In genomic region chr2:43132523-43133301, GRCh38 we compare ENCODE assay signal across 9 cellular contexts.
DNase-seq lines count a peak whose midpoint lies in the region; ATAC-seq and TF ChIP-seq lines count a peak whose summit lies in the region.
"Had no signal": no experiment of that assay in that cellular context is flagged by ENCODE, and none has a peak within 500 bp of the region (broad histone marks: within the 10 kb centered on the region; RNA-seq: fewer than 3 reads in every experiment).

No MANE protein-coding gene starts in this region.

- H3K27ac Mint-ChIP-seq in activated CD8-positive, alpha-beta T cell treated with anti-CD3 and anti-CD28 coated beads for 36 hours = peak overlapping the region; percentile 95

- peaks cover 5% of the 10 kb centered on the region for H3K36me3 Mint-ChIP-seq in activated CD8-positive, alpha-beta T cell treated with anti-CD3 and anti-CD28 coated beads for 36 hours (ENCODE audit: low read depth)

- peaks cover 94% of the 10 kb centered on the region for H3K4me1 Mint-ChIP-seq in activated CD8-positive, alpha-beta T cell treated with anti-CD3 and anti-CD28 coated beads for 36 hours (ENCODE audit: low read depth)

- TF ChIP-seq POLR2A in upper lobe of left lung (IDR thresholded peaks at IDR 0.05) = no peak

- TF ChIP-seq CTCF in activated CD8-positive, alpha-beta T cell treated with anti-CD3 and anti-CD28 coated beads for 36 hours (IDR thresholded peaks at IDR 0.05) = no peak
- no peak for TF ChIP-seq CTCF in upper lobe of left lung (IDR thresholded peaks at IDR 0.05)

- TF ChIP-seq EP300 in upper lobe of left lung (IDR thresholded peaks at IDR 0.05) = no peak

- no peak overlapping the region for H3K4me3 ChIP-seq in upper lobe of left lung

- DNase-seq in Right ventricle myocardium superior = peak; percentile 53
- no peak for DNase-seq in left cardiac atrium
- peak; percentile 65 for DNase-seq in activated CD8-positive, alpha-beta T cell treated with anti-CD3 and anti-CD28 coated beads for 36 hours
- peak in 1 of 2 donors; percentile 48 for DNase-seq in left colon
- DNase-seq in upper lobe of left lung = peak; percentile 54 to 78
- DNase-seq in NCI-H345 (lab: John Stamatoyannopoulos, UW) = no peak
- DNase-seq in HuH-7 (ENCODE audit: low spot score) = no peak
- DNase-seq in NCI-H2171 treated with DMSO at 0.1 percent for 48 hours (lab: John Stamatoyannopoulos, UW) = no peak

- H3K27me3 Mint-ChIP-seq in activated CD8-positive, alpha-beta T cell treated with anti-CD3 and anti-CD28 coated beads for 36 hours = no peaks in the 10 kb centered on the region

- peak overlapping the region; percentile 41 for H3K4me3 Mint-ChIP-seq in activated CD8-positive, alpha-beta T cell treated with anti-CD3 and anti-CD28 coated beads for 36 hours

- peaks cover 83 to 97% (median 84%) of the 10 kb centered on the region in 4 donors for H3K4me1 ChIP-seq in upper lobe of left lung

- intact Hi-C loops in Right ventricle myocardium superior (cut with DNase I) (loop anchor here (5.0 kb wide), 1 partner anchor 95 kb away; the partner anchor contains the start of gene ZFP36L2), left cardiac atrium (cut with DNase I) (loop anchor here (5.0 to 10.0 kb wide), 3 partner anchors 92 to 352 kb away; partner anchors contain the start of gene ZFP36L2 (in 2 of the 2)), left colon (cut with DNase I, micrococcal nuclease) (loop anchor here (10.0 kb wide), 2 partner anchors 82 to 92 kb away; partner anchors contain the start of gene ZFP36L2 (in 1 of the 2))
- intact Hi-C loops in activated CD8-positive, alpha-beta T cell treated with anti-CD3 and anti-CD28 coated beads for 36 hours (cut with micrococcal nuclease) = loop anchor here (5.0 kb wide), 1 partner anchor 75 kb away; no protein-coding TSS in a partner anchor

- H3K27me3 ChIP-seq in upper lobe of left lung = no peaks in the 10 kb centered on the region
- H3K27me3 ChIP-seq: foreskin keratinocyte had no signal

- H3K9me3 ChIP-seq in upper lobe of left lung = no peaks in the 10 kb centered on the region

- ATAC-seq in Right ventricle myocardium superior (ENCODE audit: poor library complexity) (no peak), left cardiac atrium (no peak), left colon (peak; percentile 28), upper lobe of left lung (ENCODE audit: low FRiP score in 2 of 2) (no peak)
- ATAC-seq in activated CD8-positive, alpha-beta T cell treated with anti-CD3 and anti-CD28 coated beads for 36 hours = no peak

- CTCF ChIA-PET in activated CD8-positive, alpha-beta T cell treated with anti-CD3 and anti-CD28 coated beads for 36 hours (lab: Charles Lee) = interaction anchor here (1.0 to 24.5 kb wide), 10 partner anchors 7 to 351 kb away, joined by 3 to 647 read pairs (median 3); partner anchors contain the start of gene ZFP36L2

- no peaks in the 10 kb centered on the region for H3K36me3 ChIP-seq in upper lobe of left lung

- POLR2A ChIA-PET in activated CD8-positive, alpha-beta T cell treated with anti-CD3 and anti-CD28 coated beads for 36 hours (lab: Charles Lee) = interaction anchor here (0.6 to 20.8 kb wide), 9 partner anchors 7 to 177 kb away, joined by 3 to 549 read pairs (median 3); partner anchors contain the start of gene ZFP36L2

- no peaks in the 10 kb centered on the region for H3K9me3 Mint-ChIP-seq in activated CD8-positive, alpha-beta T cell treated with anti-CD3 and anti-CD28 coated beads for 36 hours

- H3K27ac ChIP-seq in upper lobe of left lung = peak overlapping the region; percentile 79 to 92 (median 88)

- WGBS in upper lobe of left lung, 2 donors = 62 to 85% methylated on average over 6 to 15 of the region's 17 CpGs

Comparison
In these comparisons a context has a peak if more than half of its experiments do, and no peak if none do; other contexts are left out.
1. DNase-seq: peak in Right ventricle myocardium superior (single experiment), activated CD8-positive, alpha-beta T cell treated with anti-CD3 and anti-CD28 coated beads for 36 hours (single experiment) and upper lobe of left lung (2 of 2); none in left cardiac atrium (single experiment), NCI-H345 (single experiment), HuH-7 (single experiment) and NCI-H2171 treated with DMSO at 0.1 percent for 48 hours (single experiment).